3 cellular contexts compared by ENCODE assay signal in genomic region chr10:23350706-23351105, GRCh38. TPM values are rescaled to one million over a fixed set of nuclear protein-coding genes. Genes with fewer than 3 reads are reported as not detected.
"Had no signal": no experiment of that assay in that cellular context is flagged by ENCODE, and none has a peak within 500 bp of the region (broad histone marks: within the 10 kb centered on the region; RNA-seq: fewer than 3 reads in every experiment).

No MANE protein-coding gene starts in this region.

RNA-seq across cellular contexts. Expression of gene C10orf67, which starts 6.1 kb away (rescaled TPM):
- polyA plus RNA-seq: HepG2, IgD-negative memory B cell, K562 had no signal
